Comparison of ENCODE assay signal across 8 cellular contexts in genomic region chr14:91323671-91324605, GRCh38.
DNase-seq lines count a peak whose midpoint lies in the region; ATAC-seq and TF ChIP-seq lines count a peak whose summit lies in the region.

No MANE protein-coding gene starts in this region.

- H3K9me3 ChIP-seq in OCI-LY3 (ENCODE audit: insufficient read depth, low read length) (no peaks in the 10 kb centered on the region), neural cell (ENCODE audit: low read length) (no peaks in the 10 kb centered on the region)

- H3K27ac Mint-ChIP-seq in stimulated activated naive CD8-positive, alpha-beta T cell treated with anti-CD3 and anti-CD28 coated beads, Interleukin-15, amount 100 ng/mL, for 72 hours: peak overlapping the region; percentile 97 to 98

- H3K4me3 Mint-ChIP-seq in stimulated activated naive CD8-positive, alpha-beta T cell treated with anti-CD3 and anti-CD28 coated beads, Interleukin-15, amount 100 ng/mL, for 72 hours: peak overlapping the region; percentile 83 to 87

- no peaks in the 10 kb centered on the region for H3K9me3 Mint-ChIP-seq in stimulated activated naive CD8-positive, alpha-beta T cell treated with anti-CD3 and anti-CD28 coated beads, Interleukin-15, amount 100 ng/mL, for 72 hours

- TF ChIP-seq EP300 in neural cell (conservative IDR thresholded peaks at IDR 0.05; ENCODE audit: poor library complexity, severe bottlenecking): no peak

- H3K4me1 Mint-ChIP-seq in stimulated activated naive CD8-positive, alpha-beta T cell treated with anti-CD3 and anti-CD28 coated beads, Interleukin-15, amount 100 ng/mL, for 72 hours: peaks cover 100% of the 10 kb centered on the region

- H3K79me2 ChIP-seq in OCI-LY3 (ENCODE audit: low read length) (peaks cover 14% of the 10 kb centered on the region; the same call in 1 of the 2 replicates), neural cell (replicated peaks; ENCODE audit: insufficient read depth, low read length) (no peaks in the 10 kb centered on the region)

- peak; percentile 91 for ATAC-seq in stimulated activated naive CD8-positive, alpha-beta T cell treated with anti-CD3 and anti-CD28 coated beads, Interleukin-15, amount 100 ng/mL, for 72 hours

- H3K4me2 ChIP-seq in OCI-LY3 (ENCODE audit: low read length): peak overlapping the region; percentile 75
- no peak overlapping the region for H3K4me2 ChIP-seq in neural cell (ENCODE audit: low read length)

- no peaks in the 10 kb centered on the region for H3K27me3 ChIP-seq in OCI-LY3 (ENCODE audit: low read depth, low read length)
- no peaks in the 10 kb centered on the region for H3K27me3 ChIP-seq in neural cell (ENCODE audit: insufficient read depth, low read depth, low read length)

- H3K4me3 ChIP-seq in OCI-LY3 (ENCODE audit: low read length) (peak overlapping the region; percentile 61), neural cell (ENCODE audit: low read length) (no peak overlapping the region)

- DNase-seq in D341Med (ENCODE audit: low spot score) (peak; percentile 78), GM20000 (ENCODE audit: low spot score) (peak; percentile 82), HS-27A (ENCODE audit: low read depth) (peak; percentile 24), fibroblast of gingiva (ENCODE audit: low read depth) (peak; percentile 43)
- DNase-seq in activated T-cell treated with anti-CD3 and anti-CD28 coated beads, Interleukin-2, amount 50 U/mL, for 48 hours: peak; percentile 97 to 99
- peak; percentile 94 to 95 for DNase-seq in stimulated activated naive CD8-positive, alpha-beta T cell treated with anti-CD3 and anti-CD28 coated beads, Interleukin-15, amount 100 ng/mL, for 72 hours

- TF ChIP-seq CTCF in GM20000 (IDR thresholded peaks at IDR 0.05; ENCODE audit: extremely low read depth, missing control alignments) (peak; percentile 84), OCI-LY3 (IDR thresholded peaks at IDR 0.05; ENCODE audit: low read depth, low read length) (peak; percentile 95), neural cell (IDR thresholded peaks at IDR 0.05; ENCODE audit: poor library complexity, severe bottlenecking) (peak; percentile 95)

- H2AFZ ChIP-seq in OCI-LY3 (ENCODE audit: low read depth, low read length) (0 out of 2 replicates have a peak overlapping the region, but pooled peaks have one; percentile 8), neural cell (ENCODE audit: low read depth, low read length) (no peak overlapping the region)

- H3K4me1 ChIP-seq in OCI-LY3 (ENCODE audit: low read length): peaks cover 52% of the 10 kb centered on the region

- no peaks in the 10 kb centered on the region for H3K9me2 ChIP-seq in neural cell (ENCODE audit: insufficient read depth, low read length)

- H4K20me1 ChIP-seq in OCI-LY3 (ENCODE audit: insufficient read depth, low read length): peaks cover 12% of the 10 kb centered on the region
- no peaks in the 10 kb centered on the region for H4K20me1 ChIP-seq in neural cell (ENCODE audit: insufficient read depth)

- peak; percentile 95 for TF ChIP-seq RAD21 in neural cell (conservative IDR thresholded peaks at IDR 0.05)

- H3F3A ChIP-seq in neural cell (ENCODE audit: insufficient read depth, low read length, poor library complexity, severe bottlenecking): no peaks in the 10 kb centered on the region

- H3K27ac ChIP-seq in OCI-LY3 (ENCODE audit: low read length) (peak overlapping the region; percentile 90), neural cell (ENCODE audit: low read length) (no peak overlapping the region)

- peak overlapping the region; percentile 62 for H3K9ac ChIP-seq in OCI-LY3 (ENCODE audit: low read length)
- no peak overlapping the region for H3K9ac ChIP-seq in neural cell (ENCODE audit: low read length)

- peaks cover 59% of the 10 kb centered on the region for H3K36me3 ChIP-seq in OCI-LY3 (replicated peaks; ENCODE audit: low read depth, low read length)
- H3K36me3 ChIP-seq in neural cell (ENCODE audit: insufficient read depth, low read length): peaks cover 6% of the 10 kb centered on the region

- no peaks in the 10 kb centered on the region for H3K27me3 Mint-ChIP-seq in stimulated activated naive CD8-positive, alpha-beta T cell treated with anti-CD3 and anti-CD28 coated beads, Interleukin-15, amount 100 ng/mL, for 72 hours

TF ChIP-seq in neural cell, 6 proteins besides CTCF, POLR2A, EP300 and RAD21:
- TF ChIP-seq REST (IDR thresholded peaks at IDR 0.05; ENCODE audit: borderline replicate concordance): no peak
- TF ChIP-seq TAF1 (IDR thresholded peaks at IDR 0.05; ENCODE audit: low read depth): no peak
- no peak for TF ChIP-seq MXI1 (conservative IDR thresholded peaks at IDR 0.05; ENCODE audit: poor library complexity, severe bottlenecking)
- TF ChIP-seq POLR2AphosphoS5 (IDR thresholded peaks at IDR 0.05): no peak
- TF ChIP-seq EZH2 (IDR thresholded peaks at IDR 0.05; ENCODE audit: borderline replicate concordance, insufficient read depth, low read length, poor library complexity, severe bottlenecking): no peak
- peak; percentile 99 for TF ChIP-seq SMC3 (conservative IDR thresholded peaks at IDR 0.05; ENCODE audit: poor library complexity)
TF ChIP-seq in neural cell: peak in this region for 1.

Comparison
In these comparisons a context has a peak if more than half of its experiments do, and no peak if none do; other contexts are left out.
1. DNase-seq: peak in every context shown above with its lines; median percentile 98 in activated T-cell treated with anti-CD3 and anti-CD28 coated beads, Interleukin-2, amount 50 U/mL, for 48 hours; 94 in stimulated activated naive CD8-positive, alpha-beta T cell treated with anti-CD3 and anti-CD28 coated beads, Interleukin-15, amount 100 ng/mL, for 72 hours; 82 in GM20000; 78 in D341Med; 43 in fibroblast of gingiva; 24 in HS-27A.